Comparison of ENCODE assay signal across 15 cellular contexts in the genomic region with DNA sequence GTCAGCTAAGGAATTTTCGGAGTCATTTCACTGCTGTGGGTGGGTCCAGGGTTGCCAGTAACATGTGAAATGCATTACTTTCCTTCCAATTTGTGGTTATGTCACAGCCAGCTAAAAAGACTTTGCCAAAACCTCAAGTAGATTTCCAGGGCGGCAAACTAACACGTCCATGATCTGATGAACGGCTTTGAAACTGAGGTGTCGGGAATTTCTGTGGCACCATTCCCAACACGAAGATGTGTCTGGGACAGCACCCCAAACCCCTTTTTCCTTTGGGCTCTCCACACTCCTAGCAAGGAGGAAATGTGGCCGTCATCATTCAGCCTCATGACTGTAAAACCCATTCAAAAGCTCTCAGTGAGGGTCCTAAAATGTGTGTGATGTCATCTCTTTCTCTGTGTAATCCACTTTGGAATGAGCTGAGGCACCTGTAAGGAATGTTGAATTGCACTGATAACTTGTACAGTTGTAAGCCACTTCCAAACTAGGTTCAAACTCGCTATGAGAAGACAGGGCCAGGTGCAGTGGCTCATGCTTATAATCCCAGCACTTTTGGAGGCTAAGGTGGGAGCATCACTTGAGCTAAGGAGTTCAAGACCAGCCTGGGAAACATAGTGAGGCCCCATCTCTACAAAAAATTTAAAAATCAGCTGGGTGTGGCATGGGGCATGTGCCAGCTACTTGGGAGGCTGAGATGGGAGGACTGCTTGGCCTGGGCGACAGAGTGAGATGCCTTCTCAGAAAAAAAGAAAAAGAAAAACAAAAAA.
DNase-seq lines count a peak whose midpoint lies in the region; ATAC-seq and TF ChIP-seq lines count a peak whose summit lies in the region.
"Had no signal": no experiment of that assay in that cellular context is flagged by ENCODE, and none has a peak within 500 bp of the region (broad histone marks: within the 10 kb centered on the region; RNA-seq: fewer than 3 reads in every experiment).

No MANE protein-coding gene starts in this region.

- CTCF ChIA-PET in RWPE1 (lab: Yijun Ruan, JAX), result interaction anchor here (0.7 to 1.3 kb wide), 3 partner anchors 10 to 280 kb away, joined by 4 to 5 read pairs (median 4); no protein-coding TSS in a partner anchor

- DNase-seq in GM23248, result peak; percentile 77
- no peak for DNase-seq in RWPE1 (ENCODE audit: low spot score)
- peak; percentile 16 for DNase-seq in fibroblast of pulmonary artery (ENCODE audit: low read depth)
- no peak for DNase-seq in smooth muscle cell (lab: John Stamatoyannopoulos, UW; ENCODE audit: unreplicated experiment)
- DNase-seq in GDM1 (lab: John Stamatoyannopoulos, UW), result no peak
- DNase-seq in natural killer cell treated with Interleukin-12 subunit alpha and Interleukin-12 subunit beta and Interleukin-15 and Interleukin-18, amount 100 ng/mL, for 72 hours (ENCODE audit: low spot score), result no peak
- DNase-seq: activated CD4-positive, alpha-beta memory T cell treated with anti-CD3 and anti-CD28 coated beads for 36 hours; heart left ventricle; naive B cell; NCI-H524 treated with DMSO at 0.1 percent for 48 hours; Right ventricle myocardium superior had no signal

- H3K4me1 ChIP-seq in GM23248 (ENCODE audit: insufficient read depth) (peaks cover 12% of the 10 kb centered on the region), smooth muscle cell (ENCODE audit: low read depth) (peaks cover 5% of the 10 kb centered on the region)

- no peaks in the 10 kb centered on the region for H3K9me3 Mint-ChIP-seq in natural killer cell treated with Interleukin-12 subunit alpha and Interleukin-12 subunit beta and Interleukin-15 and Interleukin-18, amount 100 ng/mL, for 72 hours
- H3K9me3 Mint-ChIP-seq: activated CD4-positive, alpha-beta memory T cell treated with anti-CD3 and anti-CD28 coated beads for 36 hours; activated T-helper 2 cell treated with anti-CD3 and anti-CD28 coated beads, Interferon-gamma antibody, Interleukin-2, Interleukin-4, amounts not matched to agents 10 μg/mL and 5 μg/mL and 100 μg/mL, durations not matched to agents 14 hours and 24 hours and 36 hours; T-helper 2 cell treated with Interferon-gamma antibody and Interleukin-4, amounts not matched to agents 5 μg/mL and 100 μg/mL, for 36 hours had no signal

- no peaks in the 10 kb centered on the region for H4K20me1 ChIP-seq in GM23248 (ENCODE audit: insufficient read depth)
- no peaks in the 10 kb centered on the region for H4K20me1 ChIP-seq in smooth muscle cell (ENCODE audit: low read depth)

- H3K36me3 ChIP-seq in GM23248 (ENCODE audit: low read depth) (no peaks in the 10 kb centered on the region), smooth muscle cell (ENCODE audit: low read depth) (no peaks in the 10 kb centered on the region)
- H3K36me3 ChIP-seq: heart left ventricle had no signal

- TF ChIP-seq CTCF in RWPE1 (conservative IDR thresholded peaks at IDR 0.05; ENCODE audit: low read depth) (no peak), fibroblast of pulmonary artery (IDR thresholded peaks at IDR 0.05; ENCODE audit: low read length, missing control alignments) (no peak), smooth muscle cell (IDR thresholded peaks at IDR 0.05; ENCODE audit: borderline replicate concordance, insufficient read depth, poor library complexity, severe bottlenecking) (no peak)

- peaks cover 31 to 33% of the 10 kb centered on the region in 2 donors for H3K27me3 Mint-ChIP-seq in natural killer cell treated with Interleukin-12 subunit alpha and Interleukin-12 subunit beta and Interleukin-15 and Interleukin-18, amount 100 ng/mL, for 72 hours

- H3K79me2 ChIP-seq in GM23248 (ENCODE audit: insufficient read depth) (no peaks in the 10 kb centered on the region), smooth muscle cell (ENCODE audit: low read depth) (no peaks in the 10 kb centered on the region)

- H3K27ac Mint-ChIP-seq in natural killer cell treated with Interleukin-12 subunit alpha and Interleukin-12 subunit beta and Interleukin-15 and Interleukin-18, amount 100 ng/mL, for 72 hours, result no peak overlapping the region
- H3K27ac Mint-ChIP-seq: activated CD4-positive, alpha-beta memory T cell treated with anti-CD3 and anti-CD28 coated beads for 36 hours; activated T-helper 2 cell treated with anti-CD3 and anti-CD28 coated beads, Interferon-gamma antibody, Interleukin-2, Interleukin-4, amounts not matched to agents 10 μg/mL and 5 μg/mL and 100 μg/mL, durations not matched to agents 14 hours and 24 hours and 36 hours; T-helper 2 cell treated with Interferon-gamma antibody and Interleukin-4, amounts not matched to agents 5 μg/mL and 100 μg/mL, for 36 hours had no signal

- WGBS in GM23248 (ENCODE audit: low coverage in 1 of 2, low lambda C conversion rate in 2 of 2, missing lambda C conversion rate in 2 of 2), 2 experiments, result 3 to 4% methylated on average over 9 of the region's 9 CpGs
- 70% methylated on average over 9 of the region's 9 CpGs for WGBS in smooth muscle cell (ENCODE audit: low lambda C conversion rate)

- POLR2A ChIA-PET in RWPE1 (lab: Yijun Ruan, JAX; ENCODE audit: low non-redundant PET), result no interaction called here

- no peak overlapping the region for H2AFZ ChIP-seq in GM23248
- H2AFZ ChIP-seq in smooth muscle cell (ENCODE audit: low read depth), result no peak overlapping the region

- ATAC-seq in natural killer cell treated with Interleukin-12 subunit alpha and Interleukin-12 subunit beta and Interleukin-15 and Interleukin-18, amount 100 ng/mL, for 72 hours, result no peak
- no peak for ATAC-seq in GM18873 (IDR thresholded peaks at IDR 0.05; ENCODE audit: low FRiP score, unreplicated experiment)
- ATAC-seq: heart left ventricle, left lobe of liver had no signal

- no peaks in the 10 kb centered on the region for H3K4me1 Mint-ChIP-seq in natural killer cell treated with Interleukin-12 subunit alpha and Interleukin-12 subunit beta and Interleukin-15 and Interleukin-18, amount 100 ng/mL, for 72 hours (ENCODE audit: low read depth in 2 of 2)

- peaks cover 14% of the 10 kb centered on the region; the same call in 1 of the 2 replicates for H3F3A ChIP-seq in GM23248 (ENCODE audit: insufficient read depth)
- no peaks in the 10 kb centered on the region for H3F3A ChIP-seq in smooth muscle cell (ENCODE audit: low read depth)

- no peak overlapping the region for H3K4me3 Mint-ChIP-seq in natural killer cell treated with Interleukin-12 subunit alpha and Interleukin-12 subunit beta and Interleukin-15 and Interleukin-18, amount 100 ng/mL, for 72 hours
- H3K4me3 Mint-ChIP-seq: activated CD4-positive, alpha-beta memory T cell treated with anti-CD3 and anti-CD28 coated beads for 36 hours; naive B cell; T-helper 2 cell treated with Interferon-gamma antibody and Interleukin-4, amounts not matched to agents 5 μg/mL and 100 μg/mL, for 36 hours had no signal

- in situ Hi-C loops in GM23248 (cut with MboI), result loop anchor here (10.0 kb wide), 2 partner anchors 282 to 682 kb away; no protein-coding TSS in a partner anchor

- H3K4me3 ChIP-seq in GM23248 (peak overlapping the region; percentile 3; the same call in 1 of the 2 replicates), fibroblast of pulmonary artery (replicated peaks; ENCODE audit: low read depth, low read length) (no peak overlapping the region), smooth muscle cell (no peak overlapping the region)
- H3K4me3 ChIP-seq: heart left ventricle had no signal

- H3K4me2 ChIP-seq in GM23248 (ENCODE audit: unreplicated experiment), result peak overlapping the region; percentile 8
- H3K4me2 ChIP-seq in smooth muscle cell, result no peak overlapping the region

- H3K36me3 Mint-ChIP-seq in natural killer cell treated with Interleukin-12 subunit alpha and Interleukin-12 subunit beta and Interleukin-15 and Interleukin-18, amount 100 ng/mL, for 72 hours, result no peaks in the 10 kb centered on the region
- H3K36me3 Mint-ChIP-seq: activated CD4-positive, alpha-beta memory T cell treated with anti-CD3 and anti-CD28 coated beads for 36 hours; naive B cell had no signal

- H3K27me3 ChIP-seq in GM23248 (replicated peaks; ENCODE audit: insufficient read depth) (peaks cover 48% of the 10 kb centered on the region), smooth muscle cell (ENCODE audit: low read depth) (peaks cover 4% of the 10 kb centered on the region)

- H3K27ac ChIP-seq in GM23248 (no peak overlapping the region), RWPE1 (peak overlapping the region; percentile 40; the same call in 1 of the 2 replicates), smooth muscle cell (ENCODE audit: low read depth) (peak overlapping the region; percentile 29)
- H3K27ac ChIP-seq: heart left ventricle had no signal

- H3K9ac ChIP-seq in GM23248 (no peak overlapping the region), smooth muscle cell (ENCODE audit: low read depth) (no peak overlapping the region)

- no peaks in the 10 kb centered on the region for H3K9me2 ChIP-seq in GM23248 (ENCODE audit: insufficient read depth)

- H3K9me3 ChIP-seq in GM23248 (ENCODE audit: low read depth) (no peaks in the 10 kb centered on the region), smooth muscle cell (replicated peaks; ENCODE audit: low read depth) (no peaks in the 10 kb centered on the region)
- H3K9me3 ChIP-seq: heart left ventricle had no signal

Comparison
In these comparisons a context has a peak if more than half of its experiments do, and no peak if none do; other contexts are left out.
1. DNase-seq: peak in GM23248 (single experiment) and fibroblast of pulmonary artery (single experiment); none in RWPE1 (single experiment), smooth muscle cell (single experiment), GDM1 (single experiment) and natural killer cell treated with Interleukin-12 subunit alpha and Interleukin-12 subunit beta and Interleukin-15 and Interleukin-18, amount 100 ng/mL, for 72 hours (single experiment).